24 cellular contexts compared by ENCODE assay signal in genomic region chr11:116935089-116935488, GRCh38.
"Had no signal": no experiment of that assay in that cellular context is flagged by ENCODE, and none has a peak within 500 bp of the region (broad histone marks: within the 10 kb centered on the region; RNA-seq: fewer than 3 reads in every experiment).

No MANE protein-coding gene starts in this region.

- H3K4me3 ChIP-seq: MG63, SJSA1, SK-N-MC had no signal

- H3K4me1 ChIP-seq: SJSA1 had no signal

- H3K27ac ChIP-seq: HL-60, SJSA1, SK-N-MC had no signal

- H3K36me3 ChIP-seq: SJSA1 had no signal

- H3K27me3 ChIP-seq: MG63, SJSA1 had no signal

- FAIRE-seq: HTR-8/SVneo, RCC 7860 had no signal

- H3K9me3 ChIP-seq: MG63, SJSA1 had no signal

- DNase-seq: Karpas-422, KG1, MG63, NCI-H1092, NCI-H1105 treated with DMSO at 0.1 percent for 48 hours, NCI-H1417 treated with DMSO at 0.1 percent for 48 hours, NCI-H146, NCI-H1694 treated with DMSO at 0.1 percent for 48 hours, NCI-H1930, NCI-H2081, NCI-H2107, NCI-H2227 treated with DMSO at 0.1 percent for 48 hours, NCI-H524 treated with DMSO at 0.1 percent for 48 hours, NCI-H69, NCI-H774, Right ventricle myocardium superior, RPMI8226, SIG-M5, SW 1271 had no signal
